In the genomic region with DNA sequence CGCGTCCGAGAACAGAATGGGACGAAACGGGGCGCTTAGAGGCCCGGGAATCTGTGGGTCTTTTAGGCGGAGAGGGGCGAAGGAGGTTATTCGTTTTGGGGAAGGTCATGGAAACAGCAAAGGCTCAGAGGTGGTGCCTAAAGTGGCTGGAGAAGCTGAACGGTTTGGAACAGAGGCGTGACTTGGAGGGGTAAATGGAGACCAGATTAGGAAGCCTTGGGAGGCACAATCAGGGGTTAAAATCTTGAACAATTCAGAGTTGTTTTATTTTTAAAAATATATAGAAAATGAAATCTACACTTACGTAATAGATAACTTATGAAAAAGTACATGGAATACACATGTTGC, we compare ENCODE assay signal across 1 cellular context.
TF ChIP-seq lines count a peak whose summit lies in the region.

No MANE protein-coding gene starts in this region.

TF ChIP-seq in HepG2, 621 proteins besides CTCF, POLR2A, EP300 and RAD21:
- TF ChIP-seq SIX1 (CRISPR knock-in tag; IDR thresholded peaks at IDR 0.05; ENCODE audit: borderline replicate concordance), result no peak
